22 cellular contexts compared by ENCODE assay signal in the genomic region with DNA sequence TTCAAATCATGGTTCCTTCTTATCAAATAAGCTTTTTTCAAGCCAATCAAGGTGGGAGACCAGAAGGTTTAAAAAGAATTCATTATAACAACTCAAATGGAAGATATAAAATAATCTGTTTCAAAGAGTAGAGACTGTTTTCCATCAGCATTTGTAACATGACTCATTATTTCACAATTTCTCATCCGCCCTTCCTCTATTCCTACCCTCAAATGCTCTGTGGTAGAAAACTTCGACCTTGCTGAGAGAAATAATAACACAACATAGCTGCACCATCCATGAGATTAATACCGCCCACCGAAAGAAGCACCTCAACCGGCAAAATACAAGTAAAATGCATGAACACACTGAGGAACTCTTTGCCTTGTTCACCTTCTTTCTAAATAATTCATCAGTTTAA.
A peak's percentile ranks its signal among the peaks of the same experiment; 100 is the strongest.
DNase-seq lines count a peak whose midpoint lies in the region; ATAC-seq and TF ChIP-seq lines count a peak whose summit lies in the region.
"Had no signal": no experiment of that assay in that cellular context is flagged by ENCODE, and none has a peak within 500 bp of the region (broad histone marks: within the 10 kb centered on the region; RNA-seq: fewer than 3 reads in every experiment).

No MANE protein-coding gene starts in this region.

- no peak for ATAC-seq in HG02588 (IDR thresholded peaks at IDR 0.05; ENCODE audit: unreplicated experiment)
- no peak for ATAC-seq in GM23338

- no TSS peak for BruUV-seq in MCF 10A (replicated peaks; lab: Mats Ljungman, UMichigan)

- no peaks in the 10 kb centered on the region for H3K9me2 ChIP-seq in GM23338 (ENCODE audit: insufficient read depth)

- no peaks in the 10 kb centered on the region for H3K36me3 ChIP-seq in breast epithelium
- H3K36me3 ChIP-seq in GM23338 (ENCODE audit: insufficient read depth), result no peaks in the 10 kb centered on the region
- H3K36me3 ChIP-seq: upper lobe of left lung had no signal

- H3K27ac ChIP-seq in breast epithelium, result no peak overlapping the region
- H3K27ac ChIP-seq in GM23338 (ENCODE audit: low read depth), result no peak overlapping the region
- H3K27ac ChIP-seq: coronary artery, PC-9, SK-N-MC, upper lobe of left lung had no signal

- CTCF ChIA-PET in MCF 10A (lab: Yijun Ruan, JAX), result interaction anchor here (0.6 to 1.2 kb wide), 3 partner anchors 55 to 1186 kb away, joined by 3 to 4 read pairs (median 3); no protein-coding TSS in a partner anchor

- H3K4me3 Mint-ChIP-seq in MCF 10A (ENCODE audit: unreplicated experiment) (no peak overlapping the region), GM23338 (no peak overlapping the region)
- H3K4me3 Mint-ChIP-seq: CD4-positive, alpha-beta T cell; stimulated activated naive CD8-positive, alpha-beta T cell treated with anti-CD3 and anti-CD28 coated beads, Interleukin-15, Interleukin-2, amounts not matched to agents 100 ng/mL and 50 ng/mL, for 24 hours had no signal

- no peaks in the 10 kb centered on the region for H3K79me2 ChIP-seq in GM23338 (replicated peaks; ENCODE audit: insufficient read depth)

- H3K4me1 ChIP-seq in breast epithelium (no peaks in the 10 kb centered on the region), GM23338 (ENCODE audit: insufficient read depth) (peaks cover 49% of the 10 kb centered on the region)
- H3K4me1 ChIP-seq: upper lobe of left lung had no signal

- H3K27me3 Mint-ChIP-seq in MCF 10A (ENCODE audit: insufficient read depth, unreplicated experiment) (no peaks in the 10 kb centered on the region), GM23338 (ENCODE audit: insufficient read depth, low read depth, poor library complexity) (no peaks in the 10 kb centered on the region)
- H3K27me3 Mint-ChIP-seq: CD4-positive, alpha-beta T cell; stimulated activated naive CD8-positive, alpha-beta T cell treated with anti-CD3 and anti-CD28 coated beads, Interleukin-15, Interleukin-2, amounts not matched to agents 100 ng/mL and 50 ng/mL, for 24 hours had no signal

- H3K4me2 ChIP-seq in GM23338, result no peak overlapping the region
- H3K4me2 ChIP-seq: PC-9 had no signal

- no peaks in the 10 kb centered on the region for H3K9me3 ChIP-seq in breast epithelium
- H3K9me3 ChIP-seq: upper lobe of left lung had no signal

- H3K27me3 ChIP-seq in breast epithelium, result no peaks in the 10 kb centered on the region
- no peaks in the 10 kb centered on the region for H3K27me3 ChIP-seq in GM23338 (ENCODE audit: insufficient read depth)
- H3K27me3 ChIP-seq: upper lobe of left lung had no signal

- no peak overlapping the region for H2AFZ ChIP-seq in GM23338
- H2AFZ ChIP-seq: PC-9 had no signal

- POLR2A ChIA-PET in MCF 10A (lab: Yijun Ruan, JAX), result interaction anchor here (0.6 to 0.7 kb wide), 2 partner anchors 196 to 230 kb away, joined by 3 to 5 read pairs; no protein-coding TSS in a partner anchor

- no peaks in the 10 kb centered on the region for H4K20me1 ChIP-seq in GM23338 (replicated peaks; ENCODE audit: insufficient read depth)

- H3K9me3 Mint-ChIP-seq in MCF 10A (ENCODE audit: unreplicated experiment) (no peaks in the 10 kb centered on the region), GM23338 (no peaks in the 10 kb centered on the region)
- H3K9me3 Mint-ChIP-seq: CD4-positive, alpha-beta T cell had no signal

- intact Hi-C loops in MCF 10A (cut with micrococcal nuclease) (no loop called here), breast epithelium (cut with DNase I; ENCODE audit: low total_unique reads) (no loop called here)

- H3K4me1 Mint-ChIP-seq in MCF 10A (ENCODE audit: insufficient read depth, unreplicated experiment) (peaks cover 10% of the 10 kb centered on the region), GM23338 (peaks cover 32% of the 10 kb centered on the region)

- H3K36me3 Mint-ChIP-seq in MCF 10A (ENCODE audit: insufficient read depth, unreplicated experiment), result no peaks in the 10 kb centered on the region
- no peaks in the 10 kb centered on the region for H3K36me3 Mint-ChIP-seq in GM23338 (ENCODE audit: low read depth)

- H3K4me3 ChIP-seq in breast epithelium (no peak overlapping the region), fibroblast of pulmonary artery (replicated peaks; ENCODE audit: low read depth, low read length) (no peak overlapping the region), GM23338 (no peak overlapping the region)
- H3K4me3 ChIP-seq: coronary artery, PC-9, SK-N-MC, upper lobe of left lung had no signal

- H3F3A ChIP-seq in GM23338 (replicated peaks; ENCODE audit: low read depth), result no peaks in the 10 kb centered on the region

- no peak for TF ChIP-seq CTCF in MCF 10A (IDR thresholded peaks at IDR 0.05; ENCODE audit: unreplicated experiment)
- TF ChIP-seq CTCF in breast epithelium (IDR thresholded peaks at IDR 0.05), result no peak
- TF ChIP-seq CTCF in fibroblast of pulmonary artery (IDR thresholded peaks at IDR 0.05; ENCODE audit: low read length, missing control alignments), result no peak
- TF ChIP-seq CTCF in GM23338 (conservative IDR thresholded peaks at IDR 0.05; ENCODE audit: low read depth in 2 of 2), result no peak

- peak; percentile 55 for DNase-seq in MCF 10A (ENCODE audit: unreplicated experiment)
- no peak for DNase-seq in breast epithelium (ENCODE audit: low spot score in 2 of 2)
- peak; percentile 30 for DNase-seq in astrocyte of the hippocampus (ENCODE audit: low read depth, low spot score)
- peak; percentile 75 for DNase-seq in fibroblast of pulmonary artery (ENCODE audit: low read depth)
- DNase-seq in NCI-H146 (lab: John Stamatoyannopoulos, UW), result no peak
- DNase-seq in NOMO-1 (lab: John Stamatoyannopoulos, UW; ENCODE audit: unreplicated experiment in 2 of 2), result no peak
- DNase-seq in GM23338 (ENCODE audit: low spot score), result no peak
- DNase-seq: 8988T; activated effector memory CD4-positive, alpha-beta T cell treated with anti-CD3 and anti-CD28 coated beads, Interleukin-2, amount 50 U/mL, for 16 hours; amygdala; CD4-positive, alpha-beta T cell; DMS79 treated with DMSO at 0.1 percent for 48 hours; erythroblast; kidney glomerular epithelial cell; NCI-H2107; NCI-H748 treated with DMSO at 0.1 percent for 48 hours; PC-9; upper lobe of left lung had no signal

- no peak for TF ChIP-seq POLR2A in breast epithelium (IDR thresholded peaks at IDR 0.05)

- H3K27ac Mint-ChIP-seq in MCF 10A (ENCODE audit: low read depth, unreplicated experiment) (no peak overlapping the region), GM23338 (no peak overlapping the region)
- H3K27ac Mint-ChIP-seq: CD4-positive, alpha-beta T cell; stimulated activated naive CD8-positive, alpha-beta T cell treated with anti-CD3 and anti-CD28 coated beads, Interleukin-15, Interleukin-2, amounts not matched to agents 100 ng/mL and 50 ng/mL, for 24 hours had no signal

TF ChIP-seq in GM23338, 12 proteins besides CTCF, POLR2A, EP300 and RAD21 (continues in another document):
- TF ChIP-seq STAT1 (IDR thresholded peaks at IDR 0.05; ENCODE audit: unreplicated experiment) (no peak), EZH2phosphoT487 (IDR thresholded peaks at IDR 0.05; ENCODE audit: unreplicated experiment) (no peak), JUNB (IDR thresholded peaks at IDR 0.05; ENCODE audit: unreplicated experiment) (no peak), EZH2 (IDR thresholded peaks at IDR 0.05; ENCODE audit: low read depth, unreplicated experiment) (no peak), POLR2AphosphoS5 (IDR thresholded peaks at IDR 0.05; ENCODE audit: low read depth) (no peak), ZNF114 (CRISPR knock-in tag; IDR thresholded peaks at IDR 0.05) (no peak)
- TF ChIP-seq, protein P1, sequence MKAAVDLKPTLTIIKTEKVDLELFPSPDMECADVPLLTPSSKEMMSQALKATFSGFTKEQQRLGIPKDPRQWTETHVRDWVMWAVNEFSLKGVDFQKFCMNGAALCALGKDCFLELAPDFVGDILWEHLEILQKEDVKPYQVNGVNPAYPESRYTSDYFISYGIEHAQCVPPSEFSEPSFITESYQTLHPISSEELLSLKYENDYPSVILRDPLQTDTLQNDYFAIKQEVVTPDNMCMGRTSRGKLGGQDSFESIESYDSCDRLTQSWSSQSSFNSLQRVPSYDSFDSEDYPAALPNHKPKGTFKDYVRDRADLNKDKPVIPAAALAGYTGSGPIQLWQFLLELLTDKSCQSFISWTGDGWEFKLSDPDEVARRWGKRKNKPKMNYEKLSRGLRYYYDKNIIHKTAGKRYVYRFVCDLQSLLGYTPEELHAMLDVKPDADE (IDR thresholded peaks at IDR 0.05), result no peak

Comparison
In these comparisons a context has a peak if more than half of its experiments do, and no peak if none do; other contexts are left out.
1. DNase-seq: peak in MCF 10A (single experiment), astrocyte of the hippocampus (single experiment) and fibroblast of pulmonary artery (single experiment); none in breast epithelium (0 of 2), NCI-H146 (single experiment), NOMO-1 (0 of 2) and GM23338 (single experiment).